8 cellular contexts compared by ENCODE assay signal in genomic region chr1:30718091-30718635, GRCh38. TPM values are rescaled to one million over a fixed set of nuclear protein-coding genes. Genes with fewer than 3 reads are reported as not detected.
DNase-seq lines count a peak whose midpoint lies in the region; ATAC-seq lines count a peak whose summit lies in the region.

No MANE protein-coding gene starts in this region.

- DNase-seq in DMS 273 treated with DMSO at 0.1 percent for 48 hours (lab: John Stamatoyannopoulos, UW) = peak; percentile 95
- peak; percentile 90 for DNase-seq in Jurkat, Clone E6-1 (ENCODE audit: low read depth, low spot score)
- DNase-seq in OCI-M2 (lab: John Stamatoyannopoulos, UW; ENCODE audit: unreplicated experiment) = peak; percentile 89
- DNase-seq in activated T-cell treated with anti-CD3 and anti-CD28 coated beads, Interleukin-2, amount 50 U/mL, for 1 hour = peak; percentile 100
- DNase-seq in myocyte (ENCODE audit: low read depth) = peak; percentile 96
- DNase-seq in stimulated activated CD8-positive, alpha-beta memory T cell treated with anti-CD3 and anti-CD28 coated beads, Interleukin-7, amount 100 ng/mL, for 1 hour (ENCODE audit: low read depth in 2 of 2) = peak; percentile 99

- peak overlapping the region; percentile 41 for H3K4me3 ChIP-seq in Jurkat, Clone E6-1 (ENCODE audit: low read length)
- peak overlapping the region in 1 of 2 donors; percentile 28 for H3K4me3 ChIP-seq in esophagus (ENCODE audit: low read depth in 1 of 2, low read length in 2 of 2)

- H3K27ac ChIP-seq in esophagus (ENCODE audit: low read depth in 2 of 2, low read length in 1 of 2) = peak overlapping the region; percentile 74 to 83

- peaks cover 0 to 2% of the 10 kb centered on the region in 2 donors for H3K36me3 ChIP-seq in esophagus (ENCODE audit: control insufficient read depth in 2 of 2, insufficient read depth in 2 of 2, low read length in 1 of 2)

- H3K9me3 ChIP-seq in esophagus (ENCODE audit: control insufficient read depth in 2 of 2, insufficient read depth in 1 of 2, low read depth in 1 of 2, low read length in 1 of 2) = no peaks in the 10 kb centered on the region

- WGBS in esophagus, 2 donors = 1 to 2% methylated on average over 35 to 50 of the region's 50 CpGs

- peak; percentile 76 for ATAC-seq in GM21717 (IDR thresholded peaks at IDR 0.05; ENCODE audit: unreplicated experiment)

- no peaks in the 10 kb centered on the region for H3K27me3 ChIP-seq in esophagus (ENCODE audit: control insufficient read depth in 1 of 2, insufficient read depth in 2 of 2, low read length in 2 of 2)

- H3K4me1 ChIP-seq in esophagus (ENCODE audit: control insufficient read depth in 2 of 2, insufficient read depth in 2 of 2, low read length in 1 of 2) = peaks cover 0 to 9% of the 10 kb centered on the region in 2 donors

RNA-seq across cellular contexts. Expression of gene MATN1, which starts 5.2 kb away (rescaled TPM):
- polyA plus RNA-seq in Jurkat, Clone E6-1 (2012; ENCODE audit: insufficient read depth, insufficient read length) = not detected
- polyA plus RNA-seq in esophagus = under 1 TPM; 0.01 to 0.02 TPM
- 0.05 TPM in 1 of 2 replicates, not detected in the other for total RNA-seq in myocyte
- 0.06 TPM for polyA plus RNA-seq in myocyte (2012)

RNA-seq across cellular contexts. Expression of gene LAPTM5, which starts 39.4 kb away (rescaled TPM):
- polyA plus RNA-seq in Jurkat, Clone E6-1 (2012; ENCODE audit: insufficient read depth, insufficient read length) = 185 TPM
- polyA plus RNA-seq in esophagus = 10 to 100 TPM in 1 of 2 donors, 1 to 10 TPM in 1; 10.0 to 15.5 TPM
- 0.62 and 0.78 TPM in 2 replicates for total RNA-seq in myocyte
- polyA plus RNA-seq in myocyte (2012) = 1.3 TPM
